32 cellular contexts compared by ENCODE assay signal in genomic region chr3:143736205-143736604, GRCh38.
"Had no signal": no experiment of that assay in that cellular context is flagged by ENCODE, and none has a peak within 500 bp of the region (broad histone marks: within the 10 kb centered on the region; RNA-seq: fewer than 3 reads in every experiment).

No MANE protein-coding gene starts in this region.

- H3K36me3 ChIP-seq: adrenal gland, heart left ventricle, lower lobe of right lung, neural progenitor cell, upper lobe of left lung, vagina, WERI-Rb-1 had no signal

- H3K4me2 ChIP-seq: neural progenitor cell, smooth muscle cell had no signal

- H3K4me1 ChIP-seq: adrenal gland, body of pancreas, lower lobe of right lung, upper lobe of left lung, vagina had no signal

- H3K4me1 Mint-ChIP-seq: endodermal cell; neural progenitor cell; stimulated activated memory B cell treated with anti-CD40 and anti-IgM and Interleukin-4, amounts not matched to agents 10 μg/mL and 1 μg/mL and 100 μg/mL, for 72 hours; stimulated activated naive CD8-positive, alpha-beta T cell treated with anti-CD3 and anti-CD28 coated beads, Interleukin-15, amount 100 ng/mL, for 72 hours; T-helper 17 cell had no signal

- H3K9me3 Mint-ChIP-seq: neural progenitor cell had no signal

- H3K27me3 ChIP-seq: adrenal gland, body of pancreas, heart left ventricle, neural progenitor cell, upper lobe of left lung, vagina had no signal

- H3K27ac Mint-ChIP-seq: activated naive CD4-positive, alpha-beta T cell treated with anti-CD3 and anti-CD28 coated beads for 36 hours; activated naive CD8-positive, alpha-beta T cell treated with anti-CD3 and anti-CD28 coated beads for 36 hours; activated T-helper 1 cell treated with anti-CD3 and anti-CD28 coated beads, Interleukin-12 subunit alpha, Interleukin-12 subunit beta, Interleukin-2, Interleukin-4 antibody, amounts not matched to agents 30 ng/mL and 10 ng/mL and 1 ng/mL, durations not matched to agents 14 hours and 24 hours and 36 hours; endodermal cell; natural killer cell; neural progenitor cell; stimulated activated memory B cell treated with anti-CD40 and anti-IgM and Interleukin-4, amounts not matched to agents 10 μg/mL and 1 μg/mL and 100 μg/mL, for 72 hours; T-helper 17 cell had no signal

- H3K27me3 Mint-ChIP-seq: activated naive CD8-positive, alpha-beta T cell treated with anti-CD3 and anti-CD28 coated beads for 36 hours; stimulated activated memory B cell treated with anti-CD40 and anti-IgM and Interleukin-4, amounts not matched to agents 10 μg/mL and 1 μg/mL and 100 μg/mL, for 72 hours; stimulated activated naive CD8-positive, alpha-beta T cell treated with anti-CD3 and anti-CD28 coated beads, Interleukin-15, amount 100 ng/mL, for 72 hours; T-helper 17 cell had no signal

- H3K27ac ChIP-seq: adrenal gland, body of pancreas, lower lobe of right lung, neural progenitor cell, upper lobe of left lung, vagina, WERI-Rb-1 had no signal

- H3K9ac ChIP-seq: neural progenitor cell had no signal

- H3K4me3 ChIP-seq: adrenal gland, body of pancreas, heart left ventricle, lower lobe of right lung, neural progenitor cell, smooth muscle cell, upper lobe of left lung, vagina had no signal

- DNase-seq: activated CD4-positive, alpha-beta T cell treated with anti-CD3 and anti-CD28 coated beads for 48 hours; activated CD4-positive, alpha-beta T cell treated with anti-CD3 and anti-CD28 coated beads, Interleukin-2, amount 50 U/mL, for 48 hours; activated CD8-positive, alpha-beta memory T cell treated with anti-CD3 and anti-CD28 coated beads, Interleukin-2, amount 50 U/mL, for 4 hours; activated effector memory CD4-positive, alpha-beta T cell treated with anti-CD3 and anti-CD28 coated beads, Interleukin-2, amount 50 U/mL, for 16 hours; activated naive CD4-positive, alpha-beta T cell treated with anti-CD3 and anti-CD28 coated beads for 36 hours; activated naive CD8-positive, alpha-beta T cell treated with anti-CD3 and anti-CD28 coated beads for 36 hours; activated T-cell treated with anti-CD3 and anti-CD28 coated beads, Interleukin-2, amount 50 U/mL, for 1 hour; adrenal gland; aorta; body of pancreas; caudate nucleus; endodermal cell; heart left ventricle; hypothalamus; lower lobe of right lung; mesendoderm; natural killer cell; posterior cingulate gyrus; stimulated activated CD4-positive, alpha-beta T cell treated with anti-CD3 and anti-CD28 coated beads, Interleukin-1b, Interleukin-23, amount 100 ng/mL, for 48 hours; stimulated activated CD4-positive, alpha-beta T cell treated with anti-CD3 and anti-CD28 coated beads, Interleukin-4, amount 100 ng/mL, for 4 hours; stimulated activated CD8-positive, alpha-beta memory T cell treated with anti-CD3 and anti-CD28 coated beads, Interleukin-4, amount 100 ng/mL, for 48 hours; stimulated activated naive CD8-positive, alpha-beta T cell treated with anti-CD3 and anti-CD28 coated beads, Interleukin-15, amount 100 ng/mL, for 72 hours; substantia nigra; T-helper 17 cell; T1000; upper lobe of left lung; WERI-Rb-1 had no signal

- H2AFZ ChIP-seq: neural progenitor cell had no signal

- H3K4me3 Mint-ChIP-seq: activated naive CD4-positive, alpha-beta T cell treated with anti-CD3 and anti-CD28 coated beads for 36 hours; activated naive CD8-positive, alpha-beta T cell treated with anti-CD3 and anti-CD28 coated beads for 36 hours; activated T-helper 1 cell treated with anti-CD3 and anti-CD28 coated beads, Interleukin-12 subunit alpha, Interleukin-12 subunit beta, Interleukin-2, Interleukin-4 antibody, amounts not matched to agents 30 ng/mL and 10 ng/mL and 1 ng/mL, durations not matched to agents 14 hours and 24 hours and 36 hours; endodermal cell; natural killer cell; neural progenitor cell; stimulated activated memory B cell treated with anti-CD40 and anti-IgM and Interleukin-4, amounts not matched to agents 10 μg/mL and 1 μg/mL and 100 μg/mL, for 72 hours; stimulated activated naive CD8-positive, alpha-beta T cell treated with anti-CD3 and anti-CD28 coated beads, Interleukin-15, amount 100 ng/mL, for 72 hours; T-helper 17 cell had no signal

- H3K9me3 ChIP-seq: adrenal gland, body of pancreas, vagina had no signal

- H3K36me3 Mint-ChIP-seq: neural progenitor cell had no signal
